ENCODE assay signal across 8 cellular contexts in the genomic region with DNA sequence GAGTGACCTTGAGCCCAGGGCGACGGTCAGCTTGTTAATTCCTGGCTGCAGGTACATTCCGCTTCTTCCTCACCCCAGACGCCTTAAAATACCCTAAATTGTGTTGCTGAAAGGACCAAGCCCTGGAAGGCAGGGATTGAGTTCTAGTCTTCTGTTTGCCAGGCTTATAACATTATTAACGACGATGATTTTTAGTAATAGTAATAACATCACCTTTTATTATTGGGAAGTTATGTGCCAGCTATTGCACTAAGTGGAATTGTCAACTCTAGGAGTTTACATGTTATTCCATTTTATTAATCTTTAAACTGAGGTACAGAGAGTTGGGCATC. TPM values are rescaled to one million over a fixed set of nuclear protein-coding genes. Genes with fewer than 3 reads are reported as not detected.
DNase-seq lines count a peak whose midpoint lies in the region; ATAC-seq, FAIRE-seq and TF ChIP-seq lines count a peak whose summit lies in the region.

No MANE protein-coding gene starts in this region.

- peaks cover 2% of the 10 kb centered on the region for H3F3A ChIP-seq in SK-N-SH (replicated peaks; ENCODE audit: insufficient read depth)

- peaks cover 19 to 36% of the 10 kb centered on the region in 2 experiments for H3K36me3 ChIP-seq in SK-N-SH (replicated peaks in 1 of 2; ENCODE audit: control insufficient read depth in 1 of 2, insufficient read depth in 2 of 2, low read length in 1 of 2)
- H3K36me3 ChIP-seq in keratinocyte (ENCODE audit: control insufficient read depth in 2 of 2, extremely low read depth in 1 of 2, insufficient read depth in 2 of 2, low read length in 2 of 2), result peaks cover 8 to 16% of the 10 kb centered on the region in 2 experiments
- peaks cover 4 to 8% of the 10 kb centered on the region in 2 donors for H3K36me3 ChIP-seq in stomach smooth muscle (ENCODE audit: control insufficient read depth in 2 of 2, insufficient read depth in 2 of 2, low read length in 2 of 2)

- no peak for ATAC-seq in SK-N-SH treated with all-trans-retinoic acid at 6 μM for 48 hours
- no peak for ATAC-seq in activated naive CD8-positive, alpha-beta T cell treated with anti-CD3 and anti-CD28 coated beads, Interleukin-2, amount 50 U/mL, for 24 hours

- peak overlapping the region; percentile 92 for H3K4me3 Mint-ChIP-seq in activated naive CD8-positive, alpha-beta T cell treated with anti-CD3 and anti-CD28 coated beads, Interleukin-2, amount 50 U/mL, for 24 hours

- dilution Hi-C loops in keratinocyte (cut with MboI; ENCODE audit: extremely low pct_ligation_motif_present, low sequenced_read_pairs), result no loop called here

- 0% methylated on average over 6 of the region's 6 CpGs for WGBS in SK-N-SH (ENCODE audit: low lambda C conversion rate)

- CTCF ChIA-PET in SK-N-SH (lab: Yijun Ruan, JAX), result interaction anchor here (1.0 to 2.9 kb wide), 5 partner anchors 17 to 1063 kb away, joined by 3 to 18 read pairs (median 5); no protein-coding TSS in a partner anchor

- no peak for TF ChIP-seq RAD21 in SK-N-SH (IDR thresholded peaks at IDR 0.05; ENCODE audit: low read length)

- H3K79me2 ChIP-seq in SK-N-SH (ENCODE audit: insufficient read depth), result peaks cover 70% of the 10 kb centered on the region
- H3K79me2 ChIP-seq in keratinocyte (ENCODE audit: control insufficient read depth, insufficient read depth, low read length), result peaks cover 63% of the 10 kb centered on the region

- FAIRE-seq in keratinocyte (lab: Jason Lieb, UNC), result no peak

- H3K9me3 ChIP-seq in SK-N-SH (no peaks in the 10 kb centered on the region), keratinocyte (ENCODE audit: control insufficient read depth, low read depth, low read length) (no peaks in the 10 kb centered on the region), stomach smooth muscle (ENCODE audit: control insufficient read depth in 2 of 2, low read length in 2 of 2) (no peaks in the 10 kb centered on the region)

- H3K9me3 Mint-ChIP-seq in activated naive CD8-positive, alpha-beta T cell treated with anti-CD3 and anti-CD28 coated beads, Interleukin-2, amount 50 U/mL, for 24 hours, result no peaks in the 10 kb centered on the region

- H3K4me1 Mint-ChIP-seq in activated naive CD8-positive, alpha-beta T cell treated with anti-CD3 and anti-CD28 coated beads, Interleukin-2, amount 50 U/mL, for 24 hours, result peaks cover 32% of the 10 kb centered on the region

- TF ChIP-seq EP300 in SK-N-SH (IDR thresholded peaks at IDR 0.05; ENCODE audit: borderline replicate concordance in 1 of 2, low read depth in 1 of 2, low read length in 1 of 2), result no peak

- no peaks in the 10 kb centered on the region for H3K9me2 ChIP-seq in SK-N-SH

- H3K36me3 Mint-ChIP-seq in activated naive CD8-positive, alpha-beta T cell treated with anti-CD3 and anti-CD28 coated beads, Interleukin-2, amount 50 U/mL, for 24 hours (ENCODE audit: low read depth), result peaks cover 14% of the 10 kb centered on the region

- H3K27ac ChIP-seq in SK-N-SH (ENCODE audit: low read depth in 2 of 2, low read length in 1 of 2), result peak overlapping the region; percentile 83 to 86
- peak overlapping the region; percentile 86 for H3K27ac ChIP-seq in keratinocyte (ENCODE audit: control insufficient read depth, insufficient read depth, low read length)
- H3K27ac ChIP-seq in stomach smooth muscle (ENCODE audit: low read length), result peak overlapping the region; percentile 89

- peaks cover 2% of the 10 kb centered on the region for H3K27me3 Mint-ChIP-seq in activated naive CD8-positive, alpha-beta T cell treated with anti-CD3 and anti-CD28 coated beads, Interleukin-2, amount 50 U/mL, for 24 hours

- H3K27me3 ChIP-seq in SK-N-SH (ENCODE audit: insufficient read depth), result no peaks in the 10 kb centered on the region
- H3K27me3 ChIP-seq in keratinocyte (ENCODE audit: control insufficient read depth, extremely low read depth, insufficient read depth, low read length), result no peaks in the 10 kb centered on the region
- H3K27me3 ChIP-seq in stomach smooth muscle (ENCODE audit: control insufficient read depth in 1 of 2, insufficient read depth in 2 of 2, low read length in 2 of 2), result no peaks in the 10 kb centered on the region

- H3K4me2 ChIP-seq in SK-N-SH (peak overlapping the region; percentile 84), keratinocyte (ENCODE audit: control insufficient read depth, extremely low read depth, insufficient read depth, low read depth, low read length) (peak overlapping the region; percentile 94)

- H3K4me1 ChIP-seq in SK-N-SH (ENCODE audit: control insufficient read depth in 1 of 2, insufficient read depth in 2 of 2, low read depth in 1 of 2, low read length in 1 of 2), result peaks cover 5 to 17% of the 10 kb centered on the region in 2 experiments
- H3K4me1 ChIP-seq in keratinocyte (ENCODE audit: control insufficient read depth, extremely low read depth, insufficient read depth, low read length), result peaks cover 23% of the 10 kb centered on the region
- peaks cover 12% of the 10 kb centered on the region for H3K4me1 ChIP-seq in stomach smooth muscle (ENCODE audit: control insufficient read depth, insufficient read depth, low read length)

- H3K4me3 ChIP-seq in SK-N-SH (ENCODE audit: low read depth in 2 of 2, low read length in 1 of 2) (peak overlapping the region; percentile 83 to 86), keratinocyte (ENCODE audit: control insufficient read depth in 2 of 3, extremely low read depth in 1 of 3, insufficient read depth in 2 of 3, low read depth in 1 of 3, low read length in 3 of 3) (peak overlapping the region; percentile 83 to 91 (median 87)), stomach smooth muscle (ENCODE audit: low read length in 2 of 2) (peak overlapping the region; percentile 96 to 98)

- TF ChIP-seq CTCF in SK-N-SH (IDR thresholded peaks at IDR 0.05), result no peak
- TF ChIP-seq CTCF in keratinocyte (optimal IDR thresholded peaks at IDR 0.05 in 1 of 3, IDR thresholded peaks at IDR 0.05 in 1 of 3, conservative IDR thresholded peaks at IDR 0.05 in 1 of 3; ENCODE audit: extremely low read depth in 1 of 3, insufficient read depth in 2 of 3, low read length in 3 of 3), result no peak

- no peaks in the 10 kb centered on the region for H3K9me1 ChIP-seq in keratinocyte (ENCODE audit: control insufficient read depth, extremely low read depth, insufficient read depth, low read length)

- H2AFZ ChIP-seq in SK-N-SH (ENCODE audit: low read depth) (peak overlapping the region; percentile 83), keratinocyte (ENCODE audit: control insufficient read depth, low read length) (peak overlapping the region; percentile 97)

- H3K27ac Mint-ChIP-seq in activated naive CD8-positive, alpha-beta T cell treated with anti-CD3 and anti-CD28 coated beads, Interleukin-2, amount 50 U/mL, for 24 hours, result peak overlapping the region; percentile 98

- H4K20me1 ChIP-seq in SK-N-SH (ENCODE audit: insufficient read depth) (no peaks in the 10 kb centered on the region), keratinocyte (ENCODE audit: control insufficient read depth, extremely low read depth, insufficient read depth, low read length) (no peaks in the 10 kb centered on the region)

- POLR2A ChIA-PET in SK-N-SH (lab: Yijun Ruan, JAX), result interaction anchor here (0.8 to 1.9 kb wide), 4 partner anchors 25 to 255 kb away, joined by 3 to 11 read pairs (median 5); a partner anchor contains a TSS

- H3K9ac ChIP-seq in SK-N-SH (peak overlapping the region; percentile 80), keratinocyte (ENCODE audit: control insufficient read depth, extremely low read depth, insufficient read depth, low read length) (peak overlapping the region; percentile 93), stomach smooth muscle (ENCODE audit: low read length in 2 of 2) (peak overlapping the region; percentile 88 to 90)

- no peak for DNase-seq in SK-N-SH
- DNase-seq in activated naive CD8-positive, alpha-beta T cell treated with anti-CD3 and anti-CD28 coated beads, Interleukin-2, amount 50 U/mL, for 24 hours, result no peak
- DNase-seq in keratinocyte (ENCODE audit: low read depth, low spot score), result no peak
- no peak for DNase-seq in stimulated activated naive CD4-positive, alpha-beta T cell (lab: John Stamatoyannopoulos, UW)
- no peak for DNase-seq in anterior cingulate cortex (lab: John Stamatoyannopoulos, UW)
- no peak for DNase-seq in epidermal melanocyte (ENCODE audit: insufficient read length, low spot score)

TF ChIP-seq in SK-N-SH, 30 proteins besides CTCF, POLR2A, EP300 and RAD21:
- TF ChIP-seq ELF1 (IDR thresholded peaks at IDR 0.05), result no peak
- TF ChIP-seq YY1 (IDR thresholded peaks at IDR 0.05; ENCODE audit: low read depth), result 0 out of 2 replicates have a peak, but pooled peaks have one; percentile 1
TF ChIP-seq in SK-N-SH: peak in this region for 1.

TF ChIP-seq in SK-N-SH treated with all-trans-retinoic acid at 6 μM for 48 hours, 23 proteins besides CTCF, POLR2A, EP300 and RAD21 (continues in another document):
- TF ChIP-seq TCF4 (CRISPR knock-in tag; IDR thresholded peaks at IDR 0.05; ENCODE audit: borderline replicate concordance), result no peak
- TF ChIP-seq ISL1 (CRISPR knock-in tag; IDR thresholded peaks at IDR 0.05), result no peak
- no peak for TF ChIP-seq ZFP30 (CRISPR knock-in tag; IDR thresholded peaks at IDR 0.05)

RNA-seq across cellular contexts. Expression of a gene that starts 0.4 kb away (rescaled TPM):
- polyA plus RNA-seq in SK-N-SH (2012; rRNA removed), result 6.9 and 10.0 TPM in 2 replicates
- polyA plus RNA-seq in SK-N-SH (2012; cell fraction: cytosol; rRNA removed), result 8.4 TPM in 2 replicates
- 4.6 and 9.2 TPM in 2 replicates for polyA plus RNA-seq in SK-N-SH (2012; cell fraction: nucleus; rRNA removed)
- polyA plus RNA-seq in keratinocyte, result 11.8 to 15.2 TPM (median 13.0 TPM) in 3 replicates
- polyA plus RNA-seq in keratinocyte (2011; ENCODE audit: low read depth), result 5.4 TPM
- 10.8 and 12.8 TPM in 2 replicates for polyA plus RNA-seq in keratinocyte (2011; cell fraction: cytosol; rRNA removed)
- 10.4 and 13.0 TPM in 2 replicates for polyA plus RNA-seq in keratinocyte (2011; cell fraction: nucleus; rRNA removed)
- 9.6 TPM in 2 replicates for polyA plus RNA-seq in keratinocyte (2012; ENCODE audit: low replicate concordance)
- 7.9 to 16.0 TPM (median 13.3 TPM) in 3 replicates for polyA minus RNA-seq in keratinocyte
- polyA minus RNA-seq in keratinocyte (2011; cell fraction: cytosol; rRNA and poly(A)+ RNA removed), result 10.2 TPM
- polyA minus RNA-seq in keratinocyte (2011; cell fraction: nucleus; rRNA and poly(A)+ RNA removed), result 6.4 and 11.9 TPM in 2 replicates

RNA-seq across cellular contexts. Expression of a gene that starts 0.7 kb away (rescaled TPM):
- polyA plus RNA-seq in SK-N-SH (2012; rRNA removed), result 8.5 and 10.8 TPM in 2 replicates
- 14.7 and 16.2 TPM in 2 replicates for polyA plus RNA-seq in SK-N-SH (2012; cell fraction: cytosol; rRNA removed)
- 2.9 and 4.0 TPM in 2 replicates for polyA plus RNA-seq in SK-N-SH (2012; cell fraction: nucleus; rRNA removed)
- polyA plus RNA-seq in keratinocyte, result 17.4 to 36.7 TPM (median 23.4 TPM) in 3 replicates
- 11.6 TPM for polyA plus RNA-seq in keratinocyte (2011; ENCODE audit: low read depth)
- polyA plus RNA-seq in keratinocyte (2011; cell fraction: cytosol; rRNA removed), result 17.2 and 38.1 TPM in 2 replicates
- 5.2 and 7.8 TPM in 2 replicates for polyA plus RNA-seq in keratinocyte (2011; cell fraction: nucleus; rRNA removed)
- polyA plus RNA-seq in keratinocyte (2012; ENCODE audit: low replicate concordance), result 26.0 and 33.8 TPM in 2 replicates
- polyA minus RNA-seq in keratinocyte, result 6.3 to 13.6 TPM (median 12.1 TPM) in 3 replicates
- 21.5 TPM for polyA minus RNA-seq in keratinocyte (2011; cell fraction: cytosol; rRNA and poly(A)+ RNA removed)
- 2.8 and 4.3 TPM in 2 replicates for polyA minus RNA-seq in keratinocyte (2011; cell fraction: nucleus; rRNA and poly(A)+ RNA removed)
